Comparison of ENCODE assay signal across 13 cellular contexts in genomic region chr2:62163106-62163831, GRCh38.
"Had no signal": no experiment of that assay in that cellular context is flagged by ENCODE, and none has a peak within 500 bp of the region (broad histone marks: within the 10 kb centered on the region; RNA-seq: fewer than 3 reads in every experiment).

No MANE protein-coding gene starts in this region.

- H3K4me3 ChIP-seq: ascending aorta, coronary artery, spleen had no signal

- H3K27ac ChIP-seq: ascending aorta, coronary artery, neutrophil, spleen, VCaP had no signal

- H3K4me1 ChIP-seq: spleen had no signal

- H3K9me3 ChIP-seq: ascending aorta, neutrophil, spleen had no signal

- H3K36me3 ChIP-seq: ascending aorta, neutrophil, spleen had no signal

- H3K27me3 ChIP-seq: ascending aorta, neutrophil, spleen had no signal

- DNase-seq: activated CD4-positive, alpha-beta T cell treated with anti-CD3 and anti-CD28 coated beads for 1 hour; activated effector memory CD4-positive, alpha-beta T cell treated with anti-CD3 and anti-CD28 coated beads, Interleukin-2, amount 50 U/mL, for 16 hours; activated naive CD4-positive, alpha-beta T cell treated with anti-CD3 and anti-CD28 coated beads, Interleukin-2, amount 50 U/mL, for 16 hours; activated T-cell treated with anti-CD3 and anti-CD28 coated beads, Interleukin-2, amount 50 U/mL, for 72 hours; erythroblast; natural killer cell; spleen; stimulated activated naive B cell treated with anti-CD40 and anti-IgM and Interleukin-4, amounts not matched to agents 10 μg/mL and 1 μg/mL and 100 μg/mL, for 72 hours; T1000 had no signal
